In the genomic region with DNA sequence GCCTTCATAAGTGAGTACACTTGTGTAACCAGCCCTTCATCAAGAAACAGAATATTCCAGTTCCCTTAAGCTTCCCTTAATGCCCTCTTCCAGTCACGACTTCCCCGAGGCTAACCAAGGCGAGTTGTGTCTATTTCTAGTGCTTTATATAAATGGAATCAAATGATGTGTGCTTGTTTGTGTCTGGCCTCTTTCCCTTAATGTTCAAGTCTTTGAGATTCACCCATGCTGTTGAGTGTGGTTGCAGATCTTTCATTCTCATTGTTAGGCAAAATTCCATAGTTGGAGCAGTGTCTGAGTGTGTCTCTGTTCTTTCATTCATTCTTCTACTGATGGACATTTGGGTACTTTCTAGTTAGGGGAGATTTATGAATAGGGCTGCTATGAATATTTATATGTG, we compare ENCODE assay signal across 20 cellular contexts.
"Had no signal": no experiment of that assay in that cellular context is flagged by ENCODE, and none has a peak within 500 bp of the region (broad histone marks: within the 10 kb centered on the region; RNA-seq: fewer than 3 reads in every experiment).

No MANE protein-coding gene starts in this region.

- ATAC-seq: Panc1, Right ventricle myocardium inferior, SK-N-SH treated with all-trans-retinoic acid at 6 μM for 48 hours had no signal

- H3K36me3 ChIP-seq: SJCRH30 had no signal

- H3K27ac ChIP-seq: SJCRH30 had no signal

- H3K4me3 ChIP-seq: SJCRH30 had no signal

- DNase-seq: KBM-7, MV-4-11, NCI-H1048, NCI-H1105 treated with DMSO at 0.1 percent for 48 hours, NCI-H1417 treated with DMSO at 0.1 percent for 48 hours, NCI-H146, NCI-H1694 treated with DMSO at 0.1 percent for 48 hours, NCI-H1930, NCI-H2081, NCI-H2107, NCI-H2227 treated with DMSO at 0.1 percent for 48 hours, NCI-H524, NCI-H526 treated with DMSO at 0.1 percent for 48 hours, NCI-H748 treated with DMSO at 0.1 percent for 48 hours, PC-3, SHP77 treated with DMSO at 0.1 percent for 48 hours, SJCRH30 had no signal
